17 cellular contexts compared by ENCODE assay signal in genomic region chr2:99670768-99671734, GRCh38.
DNase-seq lines count a peak whose midpoint lies in the region; ATAC-seq and TF ChIP-seq lines count a peak whose summit lies in the region.
"Had no signal": no experiment of that assay in that cellular context is flagged by ENCODE, and none has a peak within 500 bp of the region (broad histone marks: within the 10 kb centered on the region; RNA-seq: fewer than 3 reads in every experiment).

No MANE protein-coding gene starts in this region.

- H3K9me3 ChIP-seq in IMR-90 (ENCODE audit: control insufficient read depth, insufficient read depth, low read length) = no peaks in the 10 kb centered on the region
- H3K9me3 ChIP-seq in body of pancreas = no peaks in the 10 kb centered on the region
- no peaks in the 10 kb centered on the region for H3K9me3 ChIP-seq in right cardiac atrium (ENCODE audit: control insufficient read depth, low read length)

- WGBS in IMR-90 (ENCODE audit: extremely low coverage in 2 of 2, insufficient read length in 1 of 2), 2 experiments = 57% methylated on average over 1 of the region's 4 CpGs; no CpG with 5 or more reads in 1 of the 2 experiments
- 25 to 34% methylated on average over 4 of the region's 4 CpGs for WGBS in body of pancreas, 2 donors
- WGBS in right cardiac atrium = 21% methylated on average over 4 of the region's 4 CpGs

- no peaks in the 10 kb centered on the region for H3K27me3 Mint-ChIP-seq in stimulated activated naive B cell treated with anti-CD40 and anti-IgM and Interleukin-4, amounts not matched to agents 10 μg/mL and 1 μg/mL and 100 μg/mL, for 72 hours

- peaks cover 4% of the 10 kb centered on the region; the same call in 1 of the 2 replicates for H3K36me3 ChIP-seq in IMR-90 (ENCODE audit: control insufficient read depth, insufficient read depth, low read length)
- H3K36me3 ChIP-seq in body of pancreas (replicated peaks in 1 of 2; ENCODE audit: insufficient read depth in 1 of 2, low read depth in 2 of 2) = no peaks in the 10 kb centered on the region

- no peak overlapping the region for H2BK120ac ChIP-seq in IMR-90 (ENCODE audit: low read depth, low read length)

- no peak overlapping the region for H2BK15ac ChIP-seq in IMR-90 (ENCODE audit: low read depth, low read length)

- no peak for TF ChIP-seq CTCF in IMR-90 (conservative IDR thresholded peaks at IDR 0.05; ENCODE audit: low read depth, low read length)
- TF ChIP-seq CTCF in body of pancreas (IDR thresholded peaks at IDR 0.05) = no peak

- in situ Hi-C loops in IMR-90 (cut with MboI; ENCODE audit: low sequenced_read_pairs) = no loop called here

- H3K27ac ChIP-seq in IMR-90 (ENCODE audit: insufficient read depth, low read length) (no peak overlapping the region), body of pancreas (peak overlapping the region in 3 of 4 donors; percentile 20 to 58 (median 49)), right cardiac atrium (ENCODE audit: low read length) (peak overlapping the region; percentile 77)

- CTCF ChIA-PET in IMR-90 (lab: Yijun Ruan, JAX) = no interaction called here

- no peak overlapping the region for H3K4me3 Mint-ChIP-seq in stimulated activated naive B cell treated with anti-CD40 and anti-IgM and Interleukin-4, amounts not matched to agents 10 μg/mL and 1 μg/mL and 100 μg/mL, for 72 hours
- H3K4me3 Mint-ChIP-seq: HFFc6; immature natural killer cell; natural killer cell treated with Interleukin-12 subunit alpha and Interleukin-12 subunit beta and Interleukin-15 and Interleukin-18, amount 100 ng/mL, for 72 hours had no signal

- DNase-seq in IMR-90 (peak; percentile 50), body of pancreas (peak in 3 of 4 donors; percentile 39 to 52 (median 41)), right cardiac atrium (no peak), LoVo (ENCODE audit: low spot score) (no peak)
- no peak for DNase-seq in stimulated activated naive B cell treated with anti-CD40 and anti-IgM and Interleukin-4, amounts not matched to agents 10 μg/mL and 1 μg/mL and 100 μg/mL, for 72 hours
- DNase-seq: activated CD4-positive, alpha-beta T cell treated with anti-CD3 and anti-CD28 coated beads, Interleukin-2, amount 50 U/mL, for 1 hour; activated CD8-positive, alpha-beta memory T cell treated with anti-CD3 and anti-CD28 coated beads, Interleukin-2, amount 50 U/mL, for 48 hours; activated effector memory CD4-positive, alpha-beta T cell treated with anti-CD3 and anti-CD28 coated beads, Interleukin-2, amount 50 U/mL, for 16 hours; DND-41; HFFc6; immature natural killer cell; NCI-H1930; NCI-H510A treated with DMSO at 0.1 percent for 48 hours; stimulated activated CD8-positive, alpha-beta memory T cell treated with anti-CD3 and anti-CD28 coated beads, Interleukin-4, amount 100 ng/mL, for 48 hours had no signal

- H2AK5ac ChIP-seq in IMR-90 (ENCODE audit: low read depth, low read length) = no peak overlapping the region

- H4K8ac ChIP-seq in IMR-90 (ENCODE audit: low read depth in 2 of 2, low read length in 2 of 2) = no peak overlapping the region

- no peak overlapping the region for H2AFZ ChIP-seq in IMR-90 (replicated peaks; ENCODE audit: low read length, poor library complexity)

- H3K9ac ChIP-seq in IMR-90 (ENCODE audit: low read depth, low read length) = no peak overlapping the region

- no peak overlapping the region for H3K18ac ChIP-seq in IMR-90 (ENCODE audit: low read depth, low read length)

- TF ChIP-seq POLR2A in IMR-90 (IDR thresholded peaks at IDR 0.05; ENCODE audit: low read depth, low read length) (no peak), body of pancreas (IDR thresholded peaks at IDR 0.05) (no peak)

- ATAC-seq in IMR-90 (ENCODE audit: low read depth) (no peak), body of pancreas (peak; percentile 89), right cardiac atrium (peak; percentile 76 to 77), GM18861 (IDR thresholded peaks at IDR 0.05; ENCODE audit: unreplicated experiment) (no peak), GM21529 (IDR thresholded peaks at IDR 0.05; ENCODE audit: unreplicated experiment) (no peak)
- ATAC-seq in stimulated activated naive B cell treated with anti-CD40 and anti-IgM and Interleukin-4, amounts not matched to agents 10 μg/mL and 1 μg/mL and 100 μg/mL, for 72 hours (replicated peaks) = peak; percentile 44 to 71
- ATAC-seq: natural killer cell treated with Interleukin-12 subunit alpha and Interleukin-12 subunit beta and Interleukin-15 and Interleukin-18, amount 100 ng/mL, for 72 hours had no signal

- H3K56ac ChIP-seq in IMR-90 (ENCODE audit: extremely low read depth, insufficient read depth, low read length) = no peak overlapping the region

- H2AK9ac ChIP-seq in IMR-90 (replicated peaks; ENCODE audit: low read depth, low read length, poor library complexity) = no peak overlapping the region

- H3K36me3 Mint-ChIP-seq in stimulated activated naive B cell treated with anti-CD40 and anti-IgM and Interleukin-4, amounts not matched to agents 10 μg/mL and 1 μg/mL and 100 μg/mL, for 72 hours = peaks cover 35 to 58% of the 10 kb centered on the region in 2 donors
- H3K36me3 Mint-ChIP-seq: natural killer cell treated with Interleukin-12 subunit alpha and Interleukin-12 subunit beta and Interleukin-15 and Interleukin-18, amount 100 ng/mL, for 72 hours had no signal

- H2BK5ac ChIP-seq in IMR-90 (ENCODE audit: low read depth, low read length, poor library complexity, severe bottlenecking) = no peak overlapping the region

- H3K14ac ChIP-seq in IMR-90 (replicated peaks; ENCODE audit: low read depth, low read length) = no peak overlapping the region

- H3K27ac Mint-ChIP-seq in stimulated activated naive B cell treated with anti-CD40 and anti-IgM and Interleukin-4, amounts not matched to agents 10 μg/mL and 1 μg/mL and 100 μg/mL, for 72 hours = no peak overlapping the region
- H3K27ac Mint-ChIP-seq: HFFc6; immature natural killer cell; natural killer cell treated with Interleukin-12 subunit alpha and Interleukin-12 subunit beta and Interleukin-15 and Interleukin-18, amount 100 ng/mL, for 72 hours had no signal

- peaks cover 7% of the 10 kb centered on the region; the same call in 1 of the 2 replicates for H3K4me1 ChIP-seq in IMR-90 (ENCODE audit: control insufficient read depth, insufficient read depth, low read length)
- peaks cover 23% of the 10 kb centered on the region for H3K4me1 ChIP-seq in body of pancreas
- peaks cover 3% of the 10 kb centered on the region for H3K4me1 ChIP-seq in right cardiac atrium (ENCODE audit: control insufficient read depth, insufficient read depth, low read length)

- POLR2A ChIA-PET in IMR-90 (lab: Charles Lee; ENCODE audit: unreplicated experiment) = no interaction called here

- no peaks in the 10 kb centered on the region for H3K9me1 ChIP-seq in IMR-90 (ENCODE audit: insufficient read depth, low read length)

- no peaks in the 10 kb centered on the region; a peak in 2 of 4 replicates for H3K79me1 ChIP-seq in IMR-90 (ENCODE audit: low read depth in 1 of 2, low read length in 2 of 2)

- H4K5ac ChIP-seq in IMR-90 (ENCODE audit: low read depth, low read length) = no peak overlapping the region

- no peak overlapping the region for H3K4me2 ChIP-seq in IMR-90 (ENCODE audit: low read depth, low read length)

- H3K27me3 ChIP-seq in IMR-90 (ENCODE audit: control insufficient read depth, insufficient read depth, low read length) (no peaks in the 10 kb centered on the region), body of pancreas (no peaks in the 10 kb centered on the region), right cardiac atrium (ENCODE audit: control insufficient read depth, insufficient read depth) (no peaks in the 10 kb centered on the region)

- H3K4me3 ChIP-seq in IMR-90 (ENCODE audit: insufficient read depth, low read depth, low read length) = no peak overlapping the region
- no peak overlapping the region for H3K4me3 ChIP-seq in body of pancreas
- no peak overlapping the region for H3K4me3 ChIP-seq in right cardiac atrium (ENCODE audit: low read length)

- no peak overlapping the region for H2BK20ac ChIP-seq in IMR-90 (ENCODE audit: low read depth, low read length)

- no peak for TF ChIP-seq RAD21 in IMR-90 (IDR thresholded peaks at IDR 0.05; ENCODE audit: low read length)

- H4K20me1 ChIP-seq in IMR-90 (ENCODE audit: insufficient read depth, low read length) = no peaks in the 10 kb centered on the region

- no TSS peak for BruUV-seq in IMR-90 (replicated peaks; lab: Mats Ljungman, UMichigan)

- H3K23ac ChIP-seq in IMR-90 (ENCODE audit: low read depth, low read length) = no peak overlapping the region

- peaks cover 36 to 49% of the 10 kb centered on the region in 2 donors for H3K4me1 Mint-ChIP-seq in stimulated activated naive B cell treated with anti-CD40 and anti-IgM and Interleukin-4, amounts not matched to agents 10 μg/mL and 1 μg/mL and 100 μg/mL, for 72 hours
- H3K4me1 Mint-ChIP-seq: immature natural killer cell had no signal

- intact Hi-C loops in IMR-90 (cut with micrococcal nuclease) = no loop called here
- intact Hi-C loops in body of pancreas (cut with DNase I) = no loop called here
- intact Hi-C loops in right cardiac atrium (cut with DNase I) = no loop called here

- no peak overlapping the region for H4K91ac ChIP-seq in IMR-90 (ENCODE audit: insufficient read depth, low read depth, low read length)

- dilution Hi-C loops in IMR-90 (cut with HindIII; ENCODE audit: low sequenced_read_pairs, unreplicated experiment) = no loop called here

- H3K4ac ChIP-seq in IMR-90 (ENCODE audit: low read depth, low read length) = no peak overlapping the region

- peaks cover 0 to 4% of the 10 kb centered on the region in 2 donors for H3K9me3 Mint-ChIP-seq in stimulated activated naive B cell treated with anti-CD40 and anti-IgM and Interleukin-4, amounts not matched to agents 10 μg/mL and 1 μg/mL and 100 μg/mL, for 72 hours
- H3K9me3 Mint-ChIP-seq: HFFc6; natural killer cell treated with Interleukin-12 subunit alpha and Interleukin-12 subunit beta and Interleukin-15 and Interleukin-18, amount 100 ng/mL, for 72 hours had no signal

TF ChIP-seq in IMR-90, 13 proteins besides CTCF, POLR2A, EP300 and RAD21 (continues in another document):
- TF ChIP-seq SMC3 (IDR thresholded peaks at IDR 0.05; ENCODE audit: low read depth, low read length) (no peak), FOS (IDR thresholded peaks at IDR 0.05; ENCODE audit: low read depth, low read length) (no peak), USF2 (IDR thresholded peaks at IDR 0.05; ENCODE audit: low read depth, low read length) (no peak), BHLHE40 (IDR thresholded peaks at IDR 0.05; ENCODE audit: low read depth, low read length) (no peak)

Comparison
In these comparisons a context has a peak if more than half of its experiments do, and no peak if none do; other contexts are left out.
1. ATAC-seq: peak in body of pancreas (single experiment), right cardiac atrium (2 of 2) and stimulated activated naive B cell treated with anti-CD40 and anti-IgM and Interleukin-4, amounts not matched to agents 10 μg/mL and 1 μg/mL and 100 μg/mL, for 72 hours (2 of 2); none in IMR-90 (single experiment), GM18861 (single experiment) and GM21529 (single experiment).
2. DNase-seq: peak in IMR-90 (single experiment) and body of pancreas (3 of 4); none in right cardiac atrium (0 of 3), stimulated activated naive B cell treated with anti-CD40 and anti-IgM and Interleukin-4, amounts not matched to agents 10 μg/mL and 1 μg/mL and 100 μg/mL, for 72 hours (single experiment) and LoVo (single experiment).